26 cellular contexts compared by ENCODE assay signal in genomic region chr14:30550335-30550734, GRCh38. TPM values are rescaled to one million over a fixed set of nuclear protein-coding genes. Genes with fewer than 3 reads are reported as not detected.
DNase-seq lines count a peak whose midpoint lies in the region; ATAC-seq and TF ChIP-seq lines count a peak whose summit lies in the region.
"Had no signal": no experiment of that assay in that cellular context is flagged by ENCODE, and none has a peak within 500 bp of the region (broad histone marks: within the 10 kb centered on the region; RNA-seq: fewer than 3 reads in every experiment).

No MANE protein-coding gene starts in this region.

- no peaks in the 10 kb centered on the region for H3K9me3 Mint-ChIP-seq in naive thymus-derived CD8-positive, alpha-beta T cell
- no peaks in the 10 kb centered on the region for H3K9me3 Mint-ChIP-seq in stimulated activated effector memory CD8-positive, alpha-beta T cell treated with anti-CD3 and anti-CD28 coated beads, Interleukin-12 subunit alpha, Interleukin-12 subunit beta, amount 100 ng/mL, for 72 hours

- POLR2A ChIA-PET in naive thymus-derived CD8-positive, alpha-beta T cell (lab: Charles Lee) = no interaction called here

- H3K36me3 Mint-ChIP-seq in naive thymus-derived CD8-positive, alpha-beta T cell = peaks cover 0 to 5% (median 0%) of the 10 kb centered on the region in 3 donors
- H3K36me3 Mint-ChIP-seq in stimulated activated effector memory CD8-positive, alpha-beta T cell treated with anti-CD3 and anti-CD28 coated beads, Interleukin-12 subunit alpha, Interleukin-12 subunit beta, amount 100 ng/mL, for 72 hours = no peaks in the 10 kb centered on the region
- H3K36me3 Mint-ChIP-seq: CD4-positive, alpha-beta memory T cell had no signal

- H3K4me3 Mint-ChIP-seq in naive thymus-derived CD8-positive, alpha-beta T cell = no peak overlapping the region
- H3K4me3 Mint-ChIP-seq in stimulated activated effector memory CD8-positive, alpha-beta T cell treated with anti-CD3 and anti-CD28 coated beads, Interleukin-12 subunit alpha, Interleukin-12 subunit beta, amount 100 ng/mL, for 72 hours = no peak overlapping the region
- H3K4me3 Mint-ChIP-seq: activated CD8-positive, alpha-beta T cell treated with anti-CD3 and anti-CD28 coated beads, Interleukin-2, amount 10 ng/mL, durations not matched to agents 7 days and 5 days; CD4-positive, alpha-beta memory T cell had no signal

- ATAC-seq in naive thymus-derived CD8-positive, alpha-beta T cell = no peak
- no peak for ATAC-seq in stimulated activated effector memory CD8-positive, alpha-beta T cell treated with anti-CD3 and anti-CD28 coated beads, Interleukin-12 subunit alpha, Interleukin-12 subunit beta, amount 100 ng/mL, for 72 hours
- no peak for ATAC-seq in HG03520 (IDR thresholded peaks at IDR 0.05; ENCODE audit: unreplicated experiment)
- ATAC-seq: activated CD8-positive, alpha-beta T cell treated with anti-CD3 and anti-CD28 coated beads, Interleukin-2, amount 10 ng/mL, durations not matched to agents 7 days and 5 days had no signal

- DNase-seq in Daoy (ENCODE audit: low read depth) (peak; percentile 23), M059J (ENCODE audit: low read depth) (peak; percentile 71), choroid plexus epithelial cell (ENCODE audit: low read depth) (peak; percentile 69), kidney tubule cell (ENCODE audit: low spot score) (peak; percentile 79), AML-193 (lab: John Stamatoyannopoulos, UW) (no peak)
- DNase-seq in naive thymus-derived CD8-positive, alpha-beta T cell = no peak
- no peak for DNase-seq in stimulated activated effector memory CD8-positive, alpha-beta T cell treated with anti-CD3 and anti-CD28 coated beads, Interleukin-12 subunit alpha, Interleukin-12 subunit beta, amount 100 ng/mL, for 72 hours (ENCODE audit: low spot score in 2 of 2)
- DNase-seq: activated CD4-positive, CD25-positive, alpha-beta regulatory T cell treated with anti-CD3 and anti-CD28 coated beads, Interleukin-2, amount 50 U/mL, for 72 hours; activated CD8-positive, alpha-beta T cell treated with anti-CD3 and anti-CD28 coated beads, Interleukin-2, amount 10 ng/mL, durations not matched to agents 7 days and 5 days; CD4-positive, alpha-beta memory T cell; dermis blood vessel endothelial cell; DMS53; foreskin melanocyte; hypothalamus; kidney; NCI-H1436 treated with DMSO at 0.1 percent for 48 hours; NCI-H2171 treated with DMSO at 0.1 percent for 48 hours; NCI-H748 treated with DMSO at 0.1 percent for 48 hours; OCI-M1; SIG-M5; small intestine; stimulated activated naive CD4-positive, alpha-beta T cell had no signal

- H3K27ac Mint-ChIP-seq in naive thymus-derived CD8-positive, alpha-beta T cell = no peak overlapping the region
- H3K27ac Mint-ChIP-seq in stimulated activated effector memory CD8-positive, alpha-beta T cell treated with anti-CD3 and anti-CD28 coated beads, Interleukin-12 subunit alpha, Interleukin-12 subunit beta, amount 100 ng/mL, for 72 hours = no peak overlapping the region
- H3K27ac Mint-ChIP-seq: activated CD8-positive, alpha-beta T cell treated with anti-CD3 and anti-CD28 coated beads, Interleukin-2, amount 10 ng/mL, durations not matched to agents 7 days and 5 days; CD4-positive, alpha-beta memory T cell had no signal

- peaks cover 6 to 27% (median 9%) of the 10 kb centered on the region in 5 donors for H3K27me3 Mint-ChIP-seq in naive thymus-derived CD8-positive, alpha-beta T cell

- H3K4me1 Mint-ChIP-seq in naive thymus-derived CD8-positive, alpha-beta T cell = peaks cover 0 to 2% (median 0%) of the 10 kb centered on the region in 4 donors
- H3K4me1 Mint-ChIP-seq in stimulated activated effector memory CD8-positive, alpha-beta T cell treated with anti-CD3 and anti-CD28 coated beads, Interleukin-12 subunit alpha, Interleukin-12 subunit beta, amount 100 ng/mL, for 72 hours = peaks cover 6% of the 10 kb centered on the region
- H3K4me1 Mint-ChIP-seq: CD4-positive, alpha-beta memory T cell had no signal

- TF ChIP-seq CTCF in choroid plexus epithelial cell (conservative IDR thresholded peaks at IDR 0.05; ENCODE audit: low read depth, low read length) = no peak

- no peak overlapping the region for H3K4me3 ChIP-seq in choroid plexus epithelial cell (ENCODE audit: low read depth, low read length)
- H3K4me3 ChIP-seq: lung, thoracic aorta, vagina had no signal

RNA-seq across cellular contexts. Expression of gene G2E3, which starts 8.6 kb away (rescaled TPM):
- total RNA-seq in Daoy (2014; rRNA removed; shearing (Covaris generic)) = 51.5 and 67.9 TPM in 2 replicates
- 19.0 and 31.5 TPM in 2 replicates for total RNA-seq in M059J (2014; rRNA removed; shearing (Covaris generic))
- total RNA-seq in naive thymus-derived CD8-positive, alpha-beta T cell = 10 to 100 TPM; 30.2 to 30.4 TPM
- polyA plus RNA-seq in naive thymus-derived CD8-positive, alpha-beta T cell = 10 to 100 TPM in 2 of 3 donors, 1 to 10 TPM in 1; 8.1 to 11.8 (median 11.4) TPM

Comparison
In these comparisons a context has a peak if more than half of its experiments do, and no peak if none do; other contexts are left out.
1. DNase-seq: peak in Daoy (single experiment), M059J (single experiment), choroid plexus epithelial cell (single experiment) and kidney tubule cell (single experiment); none in naive thymus-derived CD8-positive, alpha-beta T cell (0 of 10), stimulated activated effector memory CD8-positive, alpha-beta T cell treated with anti-CD3 and anti-CD28 coated beads, Interleukin-12 subunit alpha, Interleukin-12 subunit beta, amount 100 ng/mL, for 72 hours (0 of 2) and AML-193 (0 of 2).